Comparison of ENCODE assay signal across 14 cellular contexts in the genomic region with DNA sequence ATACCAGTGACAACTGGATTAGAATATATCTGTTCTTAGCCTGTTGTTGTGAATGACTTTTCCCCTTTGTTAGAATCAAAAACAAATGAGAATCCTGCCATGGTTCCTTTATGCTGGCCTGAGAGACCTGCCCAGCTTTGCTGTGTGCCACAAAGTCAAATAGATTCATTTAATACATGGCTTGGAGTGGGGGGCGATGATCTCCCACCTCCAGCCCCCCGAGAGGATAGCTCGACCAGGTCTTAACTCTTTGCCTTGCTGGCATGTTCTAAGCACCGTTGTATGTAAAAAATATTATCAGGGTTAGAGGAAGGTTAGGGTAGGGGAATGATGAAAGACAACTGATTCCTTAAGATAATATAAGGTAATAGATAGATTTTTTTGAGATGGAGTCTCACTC. TPM values are rescaled to one million over a fixed set of nuclear protein-coding genes. Genes with fewer than 3 reads are reported as not detected.
DNase-seq lines count a peak whose midpoint lies in the region; ATAC-seq and TF ChIP-seq lines count a peak whose summit lies in the region.
"Had no signal": no experiment of that assay in that cellular context is flagged by ENCODE, and none has a peak within 500 bp of the region (broad histone marks: within the 10 kb centered on the region; RNA-seq: fewer than 3 reads in every experiment).

No MANE protein-coding gene starts in this region.

- CTCF ChIA-PET in Panc1 (lab: Charles Lee): no interaction called here

- TF ChIP-seq CTCF in Panc1 (IDR thresholded peaks at IDR 0.05): no peak
- TF ChIP-seq CTCF in spleen (IDR thresholded peaks at IDR 0.05 in 8 of 11, conservative IDR thresholded peaks at IDR 0.05 in 3 of 11): no peak
- TF ChIP-seq CTCF in endodermal cell (conservative IDR thresholded peaks at IDR 0.05): no peak

- peak overlapping the region; percentile 73 for H3K4me3 Mint-ChIP-seq in T-helper 2 cell treated with Interferon-gamma antibody and Interleukin-4, amounts not matched to agents 5 μg/mL and 100 μg/mL, for 36 hours
- no peak overlapping the region for H3K4me3 Mint-ChIP-seq in endodermal cell
- H3K4me3 Mint-ChIP-seq: HFFc6 had no signal

- intact Hi-C loops in Panc1 (cut with micrococcal nuclease; ENCODE audit: unreplicated experiment) (no loop called here), spleen (cut with DNase I; ENCODE audit: low total_unique reads) (no loop called here)

- peaks cover 8% of the 10 kb centered on the region for H3K36me3 Mint-ChIP-seq in T-helper 2 cell treated with Interferon-gamma antibody and Interleukin-4, amounts not matched to agents 5 μg/mL and 100 μg/mL, for 36 hours (ENCODE audit: low read depth)
- no peaks in the 10 kb centered on the region for H3K36me3 Mint-ChIP-seq in endodermal cell (ENCODE audit: low read depth)

- H3K9me3 ChIP-seq in Panc1 (ENCODE audit: control insufficient read depth, insufficient read depth, low read depth, low read length) (no peaks in the 10 kb centered on the region), duodenal mucosa (ENCODE audit: control insufficient read depth in 1 of 2, low read length in 2 of 2) (no peaks in the 10 kb centered on the region), spleen (no peaks in the 10 kb centered on the region), endodermal cell (ENCODE audit: control insufficient read depth, low read length) (no peaks in the 10 kb centered on the region)
- H3K9me3 ChIP-seq: thyroid gland had no signal

- 69 to 85% (median 84%) methylated on average over 4 of the region's 4 CpGs for WGBS in spleen, 5 donors
- 96 to 98% methylated on average over 3 to 4 of the region's 4 CpGs for WGBS in endodermal cell (ENCODE audit: insufficient coverage in 1 of 2, insufficient read length in 1 of 2), 2 experiments

- in situ Hi-C loops in Panc1 (cut with HindIII; ENCODE audit: low pct_unique_long_range_greater_than_20kb, low sequenced_read_pairs): no loop called here

- peaks cover 5% of the 10 kb centered on the region for H3K27me3 Mint-ChIP-seq in T-helper 2 cell treated with Interferon-gamma antibody and Interleukin-4, amounts not matched to agents 5 μg/mL and 100 μg/mL, for 36 hours (ENCODE audit: low read depth)
- peaks cover 28% of the 10 kb centered on the region for H3K27me3 Mint-ChIP-seq in endodermal cell (ENCODE audit: insufficient read depth)

- H3K27ac ChIP-seq in Panc1 (ENCODE audit: low read length): 0 out of 2 replicates have a peak overlapping the region, but pooled peaks have one; percentile 44
- H3K27ac ChIP-seq in duodenal mucosa (ENCODE audit: low read depth, low read length): peak overlapping the region; percentile 32
- peak overlapping the region; percentile 49 to 96 (median 90) for H3K27ac ChIP-seq in spleen
- no peak overlapping the region for H3K27ac ChIP-seq in endodermal cell (ENCODE audit: low read depth, low read length)
- H3K27ac ChIP-seq: thyroid gland had no signal

- H3K9ac ChIP-seq in duodenal mucosa (ENCODE audit: low read depth in 1 of 2, low read length in 2 of 2) (no peak overlapping the region), endodermal cell (ENCODE audit: extremely low read depth, low read length, poor library complexity, severe bottlenecking) (no peak overlapping the region)

- TF ChIP-seq POLR2A in spleen (IDR thresholded peaks at IDR 0.05): no peak

- H3K36me3 ChIP-seq in Panc1 (ENCODE audit: control insufficient read depth, insufficient read depth, low read length) (no peaks in the 10 kb centered on the region), duodenal mucosa (ENCODE audit: control insufficient read depth in 1 of 2, insufficient read depth in 2 of 2, low read length in 2 of 2) (no peaks in the 10 kb centered on the region), spleen (no peaks in the 10 kb centered on the region), endodermal cell (ENCODE audit: control insufficient read depth, insufficient read depth, low read length) (no peaks in the 10 kb centered on the region)
- H3K36me3 ChIP-seq: thyroid gland had no signal

- no peak for ATAC-seq in Panc1
- no peak for ATAC-seq in GM18868 (IDR thresholded peaks at IDR 0.05; ENCODE audit: unreplicated experiment)
- no peak for ATAC-seq in HG02571 (IDR thresholded peaks at IDR 0.05; ENCODE audit: unreplicated experiment)

- DNase-seq in T-helper 2 cell treated with Interferon-gamma antibody and Interleukin-4, amounts not matched to agents 5 μg/mL and 100 μg/mL, for 36 hours (ENCODE audit: low spot score): no peak
- DNase-seq in T-helper 2 cell (no peak), Panc1 (ENCODE audit: low read depth, low spot score) (no peak), spleen (peak; percentile 59), endodermal cell (no peak)
- DNase-seq: 8988T, HFFc6, NCI-H187 treated with DMSO at 0.1 percent for 48 hours had no signal

- H3K9me3 Mint-ChIP-seq in T-helper 2 cell treated with Interferon-gamma antibody and Interleukin-4, amounts not matched to agents 5 μg/mL and 100 μg/mL, for 36 hours: peaks cover 8% of the 10 kb centered on the region
- no peaks in the 10 kb centered on the region for H3K9me3 Mint-ChIP-seq in endodermal cell
- H3K9me3 Mint-ChIP-seq: HFFc6 had no signal

- H3K4me1 ChIP-seq in Panc1 (ENCODE audit: control insufficient read depth, insufficient read depth, low read length) (no peaks in the 10 kb centered on the region), duodenal mucosa (ENCODE audit: control insufficient read depth in 1 of 2, insufficient read depth in 2 of 2, low read length in 2 of 2) (peaks cover 21% of the 10 kb centered on the region in 2 donors), spleen (peaks cover 17 to 67% (median 45%) of the 10 kb centered on the region in 6 donors), endodermal cell (ENCODE audit: control insufficient read depth, insufficient read depth, low read length) (peaks cover 10% of the 10 kb centered on the region)
- H3K4me1 ChIP-seq: thyroid gland had no signal

- peak overlapping the region; percentile 93 for H3K27ac Mint-ChIP-seq in T-helper 2 cell treated with Interferon-gamma antibody and Interleukin-4, amounts not matched to agents 5 μg/mL and 100 μg/mL, for 36 hours
- no peak overlapping the region for H3K27ac Mint-ChIP-seq in endodermal cell
- H3K27ac Mint-ChIP-seq: HFFc6 had no signal

- H3K4me1 Mint-ChIP-seq in T-helper 2 cell treated with Interferon-gamma antibody and Interleukin-4, amounts not matched to agents 5 μg/mL and 100 μg/mL, for 36 hours (ENCODE audit: low read depth): peaks cover 29% of the 10 kb centered on the region
- H3K4me1 Mint-ChIP-seq in endodermal cell: peaks cover 15% of the 10 kb centered on the region

- no peaks in the 10 kb centered on the region for H3K27me3 ChIP-seq in Panc1 (ENCODE audit: control insufficient read depth, insufficient read depth, low read length)
- H3K27me3 ChIP-seq in duodenal mucosa (ENCODE audit: control insufficient read depth in 1 of 2, insufficient read depth in 2 of 2, low read length in 2 of 2): no peaks in the 10 kb centered on the region
- no peaks in the 10 kb centered on the region for H3K27me3 ChIP-seq in spleen (replicated peaks in 1 of 7)
- peaks cover 22% of the 10 kb centered on the region for H3K27me3 ChIP-seq in endodermal cell (ENCODE audit: control insufficient read depth, insufficient read depth, low read length, poor library complexity, severe bottlenecking)
- H3K27me3 ChIP-seq: thyroid gland had no signal

- POLR2A ChIA-PET in Panc1 (lab: Charles Lee): no interaction called here

- no TSS peak for BruUV-seq in Panc1 (replicated peaks; lab: Mats Ljungman, UMichigan)

- H3K4me3 ChIP-seq in Panc1 (ENCODE audit: low read depth in 2 of 2, low read length in 2 of 2) (no peak overlapping the region), duodenal mucosa (ENCODE audit: low read depth in 1 of 2, low read length in 2 of 2) (no peak overlapping the region), spleen (peak overlapping the region in 1 of 8 donors; percentile 48), endodermal cell (ENCODE audit: low read length) (no peak overlapping the region)
- H3K4me3 ChIP-seq: thyroid gland had no signal

RNA-seq across cellular contexts. Expression of a gene that starts 22.2 kb away (rescaled TPM):
- 89.0 TPM for total RNA-seq in Panc1 (2021; ENCODE audit: unreplicated experiment)
- polyA plus RNA-seq in Panc1 (2012; ENCODE audit: insufficient read length): 80.5 TPM
- total RNA-seq in spleen: 100 to 1,000 TPM in 4 of 7 donors, 10 to 100 TPM in 3; 45.2 to 120 (median 102) TPM
- polyA plus RNA-seq in spleen: 10 to 100 TPM; 21.9 to 35.6 (median 32.1) TPM
- total RNA-seq in endodermal cell: 10 to 100 TPM; 39.2 to 46.9 TPM
- 27.4 TPM for polyA plus RNA-seq in endodermal cell (2013, experiment 1 of 2)
- polyA plus RNA-seq in endodermal cell (2013, experiment 2 of 2): 22.4 TPM

RNA-seq across cellular contexts. Expression of a gene that starts 24.5 kb away (rescaled TPM):
- total RNA-seq in Panc1 (2021; ENCODE audit: unreplicated experiment) (not detected), spleen (under 1 TPM in 2 of 7 donors, not detected in 5; 0.09 to 0.20 TPM), endodermal cell (not detected)
- not detected for polyA plus RNA-seq in Panc1 (2012; ENCODE audit: insufficient read length)
- polyA plus RNA-seq in spleen: not detected
- not detected for polyA plus RNA-seq in endodermal cell (2013, experiment 1 of 2)
- polyA plus RNA-seq in endodermal cell (2013, experiment 2 of 2): not detected
- total RNA-seq: aorta, endothelial cell of umbilical vein, HFFc6 had no signal
- polyA plus RNA-seq: aorta, endothelial cell of umbilical vein had no signal
